Comparison of ENCODE assay signal across 8 cellular contexts in genomic region chr1:42173155-42173933, GRCh38. TPM values are rescaled to one million over a fixed set of nuclear protein-coding genes. Genes with fewer than 3 reads are reported as not detected.
DNase-seq lines count a peak whose midpoint lies in the region; ATAC-seq, FAIRE-seq and TF ChIP-seq lines count a peak whose summit lies in the region.

No MANE protein-coding gene starts in this region.

- DNase-seq in Caki2 (ENCODE audit: low read depth) (peak; percentile 37), SJCRH30 (peak; percentile 50 to 80), frontal cortex (ENCODE audit: low spot score in 2 of 2) (peak; percentile 43 to 75), osteoblast (ENCODE audit: insufficient read length, low spot score, missing footprints) (peak; percentile 87), thoracic aorta (ENCODE audit: low spot score) (no peak)
- DNase-seq in Jurkat, Clone E6-1 (ENCODE audit: low read depth, low spot score), result peak; percentile 54
- DNase-seq in activated T-helper 9 cell treated with anti-CD3 and anti-CD28 coated beads, Interleukin-2, amount 50 U/mL, for 16 hours (ENCODE audit: low read depth), result peak; percentile 52

- H3K36me3 ChIP-seq in SJCRH30 (peaks cover 6% of the 10 kb centered on the region; the same call in 1 of the 2 replicates), osteoblast (ENCODE audit: insufficient read depth, low read length) (no peaks in the 10 kb centered on the region), thoracic aorta (no peaks in the 10 kb centered on the region)

- H3K4me2 ChIP-seq in osteoblast (ENCODE audit: insufficient read depth, low read length), result no peak overlapping the region

- in situ Hi-C loops in Caki2 (cut with HindIII; ENCODE audit: low pct_unique_long_range_greater_than_20kb, low sequenced_read_pairs), result no loop called here

- H3K9me3 ChIP-seq in SJCRH30 (replicated peaks) (no peaks in the 10 kb centered on the region), osteoblast (ENCODE audit: low read depth, low read length) (no peaks in the 10 kb centered on the region), thoracic aorta (no peaks in the 10 kb centered on the region)

- peaks cover 22% of the 10 kb centered on the region for H4K20me1 ChIP-seq in osteoblast (ENCODE audit: insufficient read depth, low read length)

- FAIRE-seq in frontal cortex (lab: Jason Lieb, UNC), result no peak

- H3K4me3 ChIP-seq in Jurkat, Clone E6-1 (ENCODE audit: low read length), result no peak overlapping the region
- no peak overlapping the region for H3K4me3 ChIP-seq in SJCRH30
- H3K4me3 ChIP-seq in osteoblast (ENCODE audit: insufficient read depth, low read length), result no peak overlapping the region
- H3K4me3 ChIP-seq in thoracic aorta, result no peak overlapping the region

- TF ChIP-seq CTCF in osteoblast (IDR thresholded peaks at IDR 0.05; ENCODE audit: extremely low read depth, low read depth, low read length) (peak; percentile 97), thoracic aorta (IDR thresholded peaks at IDR 0.05) (peak; percentile 95)

- no peaks in the 10 kb centered on the region for H3K27me3 ChIP-seq in SJCRH30
- no peaks in the 10 kb centered on the region for H3K27me3 ChIP-seq in osteoblast (ENCODE audit: insufficient read depth, low read length)
- no peaks in the 10 kb centered on the region for H3K27me3 ChIP-seq in thoracic aorta (replicated peaks; ENCODE audit: insufficient read depth)

- H3K79me2 ChIP-seq in osteoblast (ENCODE audit: insufficient read depth, low read length), result no peaks in the 10 kb centered on the region

- H3K4me1 ChIP-seq in SJCRH30 (peaks cover 11% of the 10 kb centered on the region), osteoblast (ENCODE audit: insufficient read depth, low read length) (peaks cover 22% of the 10 kb centered on the region), thoracic aorta (ENCODE audit: control insufficient read depth in 1 of 2, low read depth in 2 of 2) (peaks cover 0 to 21% of the 10 kb centered on the region in 2 donors)

- H3K27ac ChIP-seq in SJCRH30 (no peak overlapping the region), osteoblast (ENCODE audit: low read depth, low read length) (no peak overlapping the region), thoracic aorta (no peak overlapping the region)

- H2AFZ ChIP-seq in osteoblast (ENCODE audit: low read length), result no peak overlapping the region

- no peak for ATAC-seq in thoracic aorta (ENCODE audit: insufficient number of reproducible peaks, low FRiP score, low read depth)
- no peak for ATAC-seq in GM18511 (IDR thresholded peaks at IDR 0.05; ENCODE audit: unreplicated experiment)

RNA-seq across cellular contexts. Expression of gene GUCA2A, which starts 8.8 kb away (rescaled TPM):
- not detected in 2 replicates for total RNA-seq in Caki2 (2014; rRNA removed; shearing (Covaris generic); ENCODE audit: low replicate concordance)
- polyA plus RNA-seq in Jurkat, Clone E6-1 (2012; ENCODE audit: insufficient read depth, insufficient read length), result not detected
- not detected in 2 replicates for total RNA-seq in SJCRH30 (2014; rRNA removed; shearing (Covaris generic))
- total RNA-seq in frontal cortex, result not detected
- total RNA-seq in osteoblast, result not detected in 2 replicates
- not detected for total RNA-seq in thoracic aorta

RNA-seq across cellular contexts. Expression of gene GUCA2B, which starts 20.1 kb away (rescaled TPM):
- total RNA-seq in Caki2 (2014; rRNA removed; shearing (Covaris generic); ENCODE audit: low replicate concordance), result not detected in 2 replicates
- polyA plus RNA-seq in Jurkat, Clone E6-1 (2012; ENCODE audit: insufficient read depth, insufficient read length), result not detected
- total RNA-seq in SJCRH30 (2014; rRNA removed; shearing (Covaris generic)), result not detected in 2 replicates
- total RNA-seq in frontal cortex, result not detected
- not detected in 2 replicates for total RNA-seq in osteoblast
- not detected for total RNA-seq in thoracic aorta
